ENCODE assay signal across 1 cellular context in the genomic region with DNA sequence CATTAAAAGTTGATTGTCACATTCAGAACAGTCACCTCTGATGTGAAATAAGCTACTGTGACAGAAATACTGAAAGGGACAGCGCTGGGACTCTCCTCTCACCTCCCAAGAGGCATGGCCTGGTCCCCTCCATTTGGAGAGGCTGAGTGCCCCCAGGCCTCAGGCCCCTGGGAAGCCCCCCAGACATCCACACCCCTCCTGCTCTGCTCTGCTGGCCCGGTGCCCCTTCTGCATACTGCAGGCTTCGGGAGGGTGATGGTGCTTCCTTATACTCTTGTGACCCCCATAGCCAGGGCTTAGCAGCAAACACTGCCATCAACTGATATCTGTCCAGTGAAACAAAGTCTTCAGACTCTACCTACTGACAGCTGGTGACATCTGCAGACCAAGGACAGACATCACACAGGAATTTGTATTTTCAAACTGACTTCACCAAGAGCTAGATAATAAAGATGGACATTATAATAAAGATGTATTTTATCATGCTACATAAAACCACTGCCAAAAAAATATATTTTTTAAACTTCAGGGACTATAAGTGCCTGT.
A peak's percentile ranks its signal among the peaks of the same experiment; 100 is the strongest.
TF ChIP-seq lines count a peak whose summit lies in the region.

No MANE protein-coding gene starts in this region.

TF ChIP-seq in K562, 482 proteins besides CTCF, POLR2A, EP300 and RAD21:
- TF ChIP-seq ZNF274 (IDR thresholded peaks at IDR 0.05; ENCODE audit: borderline replicate concordance, low read depth, low read length) = no peak
- TF ChIP-seq ZNF165 (CRISPR knock-in tag; IDR thresholded peaks at IDR 0.05; ENCODE audit: borderline replicate concordance) = no peak
- TF ChIP-seq, protein P1, sequence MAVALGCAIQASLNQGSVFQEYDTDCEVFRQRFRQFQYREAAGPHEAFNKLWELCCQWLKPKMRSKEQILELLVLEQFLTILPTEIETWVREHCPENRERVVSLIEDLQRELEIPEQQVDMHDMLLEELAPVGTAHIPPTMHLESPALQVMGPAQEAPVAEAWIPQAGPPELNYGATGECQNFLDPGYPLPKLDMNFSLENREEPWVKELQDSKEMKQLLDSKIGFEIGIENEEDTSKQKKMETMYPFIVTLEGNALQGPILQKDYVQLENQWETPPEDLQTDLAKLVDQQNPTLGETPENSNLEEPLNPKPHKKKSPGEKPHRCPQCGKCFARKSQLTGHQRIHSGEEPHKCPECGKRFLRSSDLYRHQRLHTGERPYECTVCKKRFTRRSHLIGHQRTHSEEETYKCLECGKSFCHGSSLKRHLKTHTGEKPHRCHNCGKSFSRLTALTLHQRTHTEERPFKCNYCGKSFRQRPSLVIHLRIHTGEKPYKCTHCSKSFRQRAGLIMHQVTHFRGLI (CRISPR knock-in tag; IDR thresholded peaks at IDR 0.05) = no peak
- TF ChIP-seq TAF1 (IDR thresholded peaks at IDR 0.05; ENCODE audit: control insufficient read depth, extremely low read depth, insufficient read depth, low read length, severe bottlenecking) = no peak
- TF ChIP-seq ZNF134 (CRISPR knock-in tag; conservative IDR thresholded peaks at IDR 0.05) = peak; percentile 59; the same call in 1 of the 2 replicates
- TF ChIP-seq SETDB1 (IDR thresholded peaks at IDR 0.05; ENCODE audit: low read length) = no peak
- no peak for TF ChIP-seq CCNT2 (IDR thresholded peaks at IDR 0.05; ENCODE audit: borderline replicate concordance, extremely low read depth, insufficient read length, low read depth, low read length)
